Comparison of ENCODE assay signal across 1 cellular context in genomic region chr15:38461089-38461833, GRCh38.
TF ChIP-seq lines count a peak whose summit lies in the region.

No MANE protein-coding gene starts in this region.

TF ChIP-seq in GM12878, 131 proteins besides CTCF, POLR2A, EP300 and RAD21 (continued from another document):
- no peak for TF ChIP-seq SKIL (IDR thresholded peaks at IDR 0.05; ENCODE audit: low read depth, poor library complexity, severe bottlenecking)
- TF ChIP-seq LARP7 (IDR thresholded peaks at IDR 0.05), result no peak
- peak; percentile 72 for TF ChIP-seq JUNB (IDR thresholded peaks at IDR 0.05)
- no peak for TF ChIP-seq SIN3A (IDR thresholded peaks at IDR 0.05; ENCODE audit: low read depth, low read length)
